ENCODE assay signal across 8 cellular contexts in the genomic region with DNA sequence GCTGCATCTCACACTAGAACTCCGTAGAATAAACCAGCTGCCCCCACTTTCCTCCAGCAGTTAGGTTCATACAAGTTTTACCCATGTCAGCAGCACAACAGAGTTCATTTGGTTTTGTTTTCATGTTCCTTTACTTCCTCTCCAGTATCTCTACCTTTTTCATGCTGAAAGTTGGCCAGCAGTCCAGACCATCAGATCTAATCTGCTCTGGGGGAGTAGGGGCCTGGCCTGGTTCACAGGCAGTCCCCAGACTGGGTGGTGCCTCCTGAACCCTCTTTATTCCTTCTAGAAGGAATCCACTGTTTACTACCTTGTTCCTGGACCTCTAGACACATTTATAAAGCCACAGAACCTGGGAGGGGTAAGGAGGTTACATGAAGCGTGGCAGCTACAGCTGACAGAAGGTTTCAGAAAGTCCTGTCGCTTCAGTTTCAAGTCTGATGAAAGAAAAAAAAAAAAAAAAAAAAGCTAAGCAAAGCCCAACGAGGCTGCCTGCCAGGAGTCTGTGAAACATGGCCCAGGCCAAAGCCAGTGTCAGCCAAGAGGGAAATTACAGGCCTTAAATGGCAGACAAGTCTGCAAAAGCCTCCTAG.
DNase-seq lines count a peak whose midpoint lies in the region; ATAC-seq and TF ChIP-seq lines count a peak whose summit lies in the region.

No MANE protein-coding gene starts in this region.

- intact Hi-C loops in left ventricle myocardium superior (cut with micrococcal nuclease): no loop called here

- peaks cover 35% of the 10 kb centered on the region for H3K4me1 Mint-ChIP-seq in activated naive CD8-positive, alpha-beta T cell (ENCODE audit: low read depth)
- peaks cover 2% of the 10 kb centered on the region for H3K4me1 Mint-ChIP-seq in progenitor cell of endocrine pancreas (ENCODE audit: low read depth)

- in situ Hi-C loops in G401 (cut with HindIII; ENCODE audit: low sequenced_read_pairs): no loop called here

- H3K4me3 ChIP-seq in skin epidermis: no peak overlapping the region

- DNase-seq in G401 (ENCODE audit: low spot score) (peak; percentile 68), left ventricle myocardium superior (peak; percentile 90), progenitor cell of endocrine pancreas (ENCODE audit: low spot score, unreplicated experiment) (no peak)
- no peak for DNase-seq in effector CD8-positive, alpha-beta T cell (lab: John Stamatoyannopoulos, UW)

- peak; percentile 85 for ATAC-seq in GM21360 (IDR thresholded peaks at IDR 0.05; ENCODE audit: unreplicated experiment)
- ATAC-seq in HG03571 (IDR thresholded peaks at IDR 0.05; ENCODE audit: unreplicated experiment): peak; percentile 87
- peak; percentile 75 for ATAC-seq in left ventricle myocardium superior

- no peak for TF ChIP-seq CTCF in progenitor cell of endocrine pancreas (IDR thresholded peaks at IDR 0.05; ENCODE audit: unreplicated experiment)

- H3K27ac ChIP-seq in skin epidermis: peak overlapping the region in 18 of 21 experiments; percentile 33 to 82 (median 66)

- H3K27ac Mint-ChIP-seq in activated naive CD8-positive, alpha-beta T cell: peak overlapping the region; percentile 91
- no peak overlapping the region for H3K27ac Mint-ChIP-seq in progenitor cell of endocrine pancreas

- no peaks in the 10 kb centered on the region for H3K27me3 Mint-ChIP-seq in activated naive CD8-positive, alpha-beta T cell
- H3K27me3 Mint-ChIP-seq in progenitor cell of endocrine pancreas: peaks cover 10% of the 10 kb centered on the region

- peak overlapping the region; percentile 69 for H3K4me3 Mint-ChIP-seq in activated naive CD8-positive, alpha-beta T cell
- no peak overlapping the region for H3K4me3 Mint-ChIP-seq in progenitor cell of endocrine pancreas (ENCODE audit: low read depth)

- H3K9me3 Mint-ChIP-seq in activated naive CD8-positive, alpha-beta T cell (ENCODE audit: low read depth): no peaks in the 10 kb centered on the region
- no peaks in the 10 kb centered on the region for H3K9me3 Mint-ChIP-seq in progenitor cell of endocrine pancreas (ENCODE audit: low read depth)

- no peaks in the 10 kb centered on the region for H3K36me3 Mint-ChIP-seq in activated naive CD8-positive, alpha-beta T cell
- H3K36me3 Mint-ChIP-seq in progenitor cell of endocrine pancreas (ENCODE audit: insufficient read depth): no peaks in the 10 kb centered on the region

Comparison
In these comparisons a context has a peak if more than half of its experiments do, and no peak if none do; other contexts are left out.
1. DNase-seq: peak in G401 (single experiment) and left ventricle myocardium superior (single experiment); none in effector CD8-positive, alpha-beta T cell (single experiment) and progenitor cell of endocrine pancreas (single experiment).
2. Peak in every context shown above with its lines, with median percentiles within 50 percentile points of each other: ATAC-seq.